8 cellular contexts compared by ENCODE assay signal in the genomic region with DNA sequence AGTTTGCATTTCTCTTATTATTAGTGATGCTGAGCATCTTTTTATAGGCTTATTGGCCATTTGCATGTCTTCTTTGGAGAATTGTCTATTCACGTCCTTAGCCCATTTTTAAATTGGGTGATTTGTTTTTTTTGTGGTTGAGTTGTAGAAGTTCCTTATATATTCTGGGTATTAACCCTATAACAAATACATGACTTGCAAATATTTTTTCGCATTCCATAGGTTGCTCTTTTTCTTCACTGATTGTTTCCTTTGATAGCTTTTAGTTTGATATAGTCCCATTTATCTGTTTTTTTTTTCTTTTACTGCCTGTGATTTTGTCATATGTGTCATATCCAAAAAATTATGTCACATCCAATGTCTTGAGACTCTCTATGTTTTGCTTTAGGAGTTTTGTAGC.
"Had no signal": no experiment of that assay in that cellular context is flagged by ENCODE, and none has a peak within 500 bp of the region (broad histone marks: within the 10 kb centered on the region; RNA-seq: fewer than 3 reads in every experiment).

No MANE protein-coding gene starts in this region.

- ATAC-seq: GM12878 had no signal

- DNase-seq: GDM1, GF-D8 had no signal

- H3K4me3 ChIP-seq: GM12878 had no signal

- FAIRE-seq: G401.6, GM12878, GM12891, GM12892, GM18507, GM19239 had no signal
